In the genomic region with DNA sequence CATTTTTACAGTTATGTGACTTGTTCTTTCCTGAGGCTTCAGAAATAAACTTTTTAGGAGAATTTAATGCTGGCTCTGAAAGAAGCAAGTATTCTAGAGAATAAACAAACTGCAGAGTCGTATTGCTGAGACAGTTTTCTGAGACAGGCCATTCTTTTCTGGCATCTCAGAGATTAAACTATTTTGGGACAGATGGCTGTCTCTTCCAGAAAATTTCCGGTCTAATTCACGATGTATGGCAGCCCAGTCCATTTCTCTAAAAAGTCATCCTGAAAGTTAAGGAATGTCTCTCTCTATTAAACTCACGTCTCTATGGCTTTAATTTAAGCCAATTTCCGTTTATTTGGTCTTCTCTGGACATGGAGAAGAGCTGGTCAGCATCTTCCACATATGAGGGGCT, we compare ENCODE assay signal across 27 cellular contexts.
"Had no signal": no experiment of that assay in that cellular context is flagged by ENCODE, and none has a peak within 500 bp of the region (broad histone marks: within the 10 kb centered on the region; RNA-seq: fewer than 3 reads in every experiment).

No MANE protein-coding gene starts in this region.

- H3K36me3 ChIP-seq: prostate gland, right atrium auricular region, tibial nerve, upper lobe of left lung had no signal

- H3K4me1 ChIP-seq: prostate gland had no signal

- H3K4me3 Mint-ChIP-seq: central memory CD8-positive, alpha-beta T cell; endodermal cell; immature natural killer cell; memory B cell; naive B cell; nephron; stimulated activated effector memory CD8-positive, alpha-beta T cell treated with anti-CD3 and anti-CD28 coated beads, Interleukin-12 subunit alpha, Interleukin-12 subunit beta, amount 100 ng/mL, for 72 hours had no signal

- H3K27ac Mint-ChIP-seq: endodermal cell; immature natural killer cell; memory B cell; naive B cell; nephron; stimulated activated effector memory CD8-positive, alpha-beta T cell treated with anti-CD3 and anti-CD28 coated beads, Interleukin-12 subunit alpha, Interleukin-12 subunit beta, amount 100 ng/mL, for 72 hours had no signal

- ATAC-seq: left colon; sciatic nerve; stimulated activated effector memory CD8-positive, alpha-beta T cell treated with anti-CD3 and anti-CD28 coated beads, Interleukin-12 subunit alpha, Interleukin-12 subunit beta, amount 100 ng/mL, for 72 hours had no signal

- DNase-seq: effector CD8-positive, alpha-beta T cell; endodermal cell; erythroblast; esophagus squamous epithelium; foreskin melanocyte; hypothalamus; immature natural killer cell; islet precursor cell; kidney glomerular epithelial cell; left colon; left ventricle myocardium inferior; naive B cell; nucleus accumbens; stimulated activated CD4-positive, alpha-beta T cell treated with anti-CD3 and anti-CD28 coated beads, Interleukin-2, amount 100 ng/mL, for 24 hours; stimulated activated CD4-positive, alpha-beta T cell treated with anti-CD3 and anti-CD28 coated beads, Interleukin-4, amount 100 ng/mL, for 24 hours; stimulated activated naive CD4-positive, alpha-beta T cell treated with Interleukin-2 at 50 U/mL for 16 hours; stomach; upper lobe of left lung had no signal

- H3K9me3 Mint-ChIP-seq: central memory CD8-positive, alpha-beta T cell; endodermal cell; memory B cell; naive B cell; stimulated activated effector memory CD8-positive, alpha-beta T cell treated with anti-CD3 and anti-CD28 coated beads, Interleukin-12 subunit alpha, Interleukin-12 subunit beta, amount 100 ng/mL, for 72 hours had no signal

- H3K27me3 Mint-ChIP-seq: memory B cell had no signal

- H3K4me3 ChIP-seq: esophagus squamous epithelium, left ventricle myocardium inferior, lung, prostate gland, right atrium auricular region, stomach, tibial nerve, upper lobe of left lung had no signal

- H3K4me1 Mint-ChIP-seq: central memory CD8-positive, alpha-beta T cell; memory B cell; naive B cell; stimulated activated effector memory CD8-positive, alpha-beta T cell treated with anti-CD3 and anti-CD28 coated beads, Interleukin-12 subunit alpha, Interleukin-12 subunit beta, amount 100 ng/mL, for 72 hours had no signal

- H3K36me3 Mint-ChIP-seq: immature natural killer cell; naive B cell; stimulated activated effector memory CD8-positive, alpha-beta T cell treated with anti-CD3 and anti-CD28 coated beads, Interleukin-12 subunit alpha, Interleukin-12 subunit beta, amount 100 ng/mL, for 72 hours had no signal

- H3K9me3 ChIP-seq: esophagus squamous epithelium, left ventricle myocardium inferior, prostate gland, right atrium auricular region, stomach, tibial nerve, upper lobe of left lung had no signal

- H3K27me3 ChIP-seq: esophagus squamous epithelium, right atrium auricular region, stomach, tibial nerve, upper lobe of left lung had no signal

- H3K27ac ChIP-seq: esophagus squamous epithelium, left ventricle myocardium inferior, prostate gland, right atrium auricular region, stomach, tibial nerve had no signal
